ENCODE assay signal across 8 cellular contexts in genomic region chr7:128791968-128792319, GRCh38. TPM values are rescaled to one million over a fixed set of nuclear protein-coding genes. Genes with fewer than 3 reads are reported as not detected.
DNase-seq lines count a peak whose midpoint lies in the region; ATAC-seq and TF ChIP-seq lines count a peak whose summit lies in the region.

Gene CCDC136, plus strand, starts transcription at chr7:128791968. Its CDS starts 444 bp downstream, at chr7:128792412.

- H3K18ac ChIP-seq in neuronal stem cell (ENCODE audit: low read length), result peak within 1 kb of the TSS; percentile 99

- H3K27me3 ChIP-seq in PC-3 (ENCODE audit: low read length) (no peaks in the 10 kb centered on the region), neuronal stem cell (ENCODE audit: control insufficient read depth in 3 of 3, insufficient read depth in 3 of 3, low read depth in 1 of 3, low read length in 3 of 3) (peaks cover 0 to 2% (median 0%) of the 10 kb centered on the region in 3 experiments)

- peak within 1 kb of the TSS; percentile 97 for H3K14ac ChIP-seq in neuronal stem cell (ENCODE audit: low read length)

- ATAC-seq in PC-3 (peak; percentile 33), HG03432 (IDR thresholded peaks at IDR 0.05; ENCODE audit: unreplicated experiment) (no peak), HG02981 (IDR thresholded peaks at IDR 0.05; ENCODE audit: unreplicated experiment) (no peak)

- peak within 1 kb of the TSS; percentile 56 for H2AK5ac ChIP-seq in neuronal stem cell (ENCODE audit: low read depth, low read length)

- no peaks in the 10 kb centered on the region for H3F3A ChIP-seq in PC-3 (ENCODE audit: low read length, unreplicated experiment)

- peak within 1 kb of the TSS; percentile 99 for H2BK120ac ChIP-seq in neuronal stem cell (ENCODE audit: low read depth, low read length)

- intact Hi-C loops in PC-3 (cut with micrococcal nuclease), result loop anchor here (5.0 kb wide), 1 partner anchor 90 kb away; no protein-coding TSS in a partner anchor

- H4K8ac ChIP-seq in neuronal stem cell (ENCODE audit: low read depth, low read length), result no peak within 1 kb of the TSS

- H3K9me3 ChIP-seq in PC-3 (ENCODE audit: low read length), result no peaks in the 10 kb centered on the region
- peaks cover 0 to 2% of the 10 kb centered on the region in 2 donors for H3K9me3 ChIP-seq in neuronal stem cell (replicated peaks in 1 of 2; ENCODE audit: control insufficient read depth in 2 of 2, insufficient read depth in 1 of 2, low read depth in 1 of 2, low read length in 2 of 2)

- H4K91ac ChIP-seq in neuronal stem cell (ENCODE audit: low read depth, low read length, poor library complexity), result no peak within 1 kb of the TSS

- no CpG with 5 or more reads among the region's 9 CpGs for WGBS in neuronal stem cell (ENCODE audit: extremely low coverage in 2 of 2, insufficient read length in 2 of 2, insufficient replicate concordance in 1 of 2), 2 donors

- H3K36me3 ChIP-seq in PC-3 (ENCODE audit: low read depth, low read length) (no peaks in the 10 kb centered on the region), neuronal stem cell (replicated peaks in 1 of 2; ENCODE audit: control insufficient read depth in 2 of 2, insufficient read depth in 2 of 2, low read length in 2 of 2) (peaks cover 12 to 22% of the 10 kb centered on the region in 2 donors)

- peak within 1 kb of the TSS; percentile 93 for H3K23ac ChIP-seq in neuronal stem cell (ENCODE audit: low read depth, low read length, poor library complexity)

- peak within 1 kb of the TSS; percentile 97 for H2BK15ac ChIP-seq in neuronal stem cell (ENCODE audit: low read length)

- peak within 1 kb of the TSS; percentile 66 for H3K4ac ChIP-seq in neuronal stem cell (ENCODE audit: low read length)

- peak within 1 kb of the TSS; percentile 89 for H3K4me3 ChIP-seq in PC-3 (ENCODE audit: low read length)
- peak within 1 kb of the TSS; percentile 56 for H3K4me3 ChIP-seq in epithelial cell of esophagus (ENCODE audit: low read length)
- H3K4me3 ChIP-seq in neuronal stem cell (ENCODE audit: low read length in 2 of 2), result peak within 1 kb of the TSS; percentile 90 to 92

- DNase-seq in EL (peak; percentile 41), PC-3 (no peak), epithelial cell of esophagus (ENCODE audit: low read depth) (peak; percentile 20), neuronal stem cell (ENCODE audit: low spot score) (no peak), SK-N-DZ (ENCODE audit: low spot score) (no peak)
- DNase-seq in stimulated activated naive CD4-positive, alpha-beta T cell (lab: John Stamatoyannopoulos, UW), result no peak

- peak within 1 kb of the TSS; percentile 84 for H2BK12ac ChIP-seq in neuronal stem cell (ENCODE audit: low read length)

- H4K20me1 ChIP-seq in PC-3 (ENCODE audit: low read length), result no peaks in the 10 kb centered on the region

- peak within 1 kb of the TSS; percentile 45; the same call in 1 of the 2 replicates for H3K9ac ChIP-seq in PC-3 (ENCODE audit: low read length)
- H3K9ac ChIP-seq in neuronal stem cell (ENCODE audit: low read depth, low read length, poor library complexity), result peak within 1 kb of the TSS; percentile 93

- CTCF ChIA-PET in PC-3 (lab: Charles Lee), result interaction anchor here (0.5 kb wide), 1 partner anchor 139 kb away, joined by 3 read pairs; no protein-coding TSS in a partner anchor

- peak within 1 kb of the TSS; percentile 100 for H2BK5ac ChIP-seq in neuronal stem cell (ENCODE audit: low read length)

- H3K4me1 ChIP-seq in PC-3 (ENCODE audit: insufficient read depth, low read length) (no peaks in the 10 kb centered on the region), neuronal stem cell (ENCODE audit: control insufficient read depth in 2 of 2, insufficient read depth in 1 of 2, low read depth in 1 of 2, low read length in 2 of 2) (peaks cover 10 to 19% of the 10 kb centered on the region in 2 donors)

- no TSS peak for BruUV-seq in PC-3 (replicated peaks; lab: Mats Ljungman, UMichigan)

- TF ChIP-seq CTCF in PC-3 (conservative IDR thresholded peaks at IDR 0.05; ENCODE audit: low read depth, low read length) (no peak), epithelial cell of esophagus (IDR thresholded peaks at IDR 0.05; ENCODE audit: insufficient read depth, low read depth, low read length, missing control alignments) (no peak)

- no peaks in the 10 kb centered on the region for H3K79me2 ChIP-seq in PC-3 (ENCODE audit: low read length)

- no peaks in the 10 kb centered on the region for H3K9me2 ChIP-seq in PC-3 (replicated peaks; ENCODE audit: low read length)

- H2AFZ ChIP-seq in PC-3 (ENCODE audit: low read length) (peak within 1 kb of the TSS; percentile 96), neuronal stem cell (ENCODE audit: low read length) (peak within 1 kb of the TSS; percentile 99)

- H3K27ac ChIP-seq in PC-3 (ENCODE audit: low read length), result no peak within 1 kb of the TSS
- H3K27ac ChIP-seq in neuronal stem cell (replicated peaks; ENCODE audit: low read length), result peak within 1 kb of the TSS; percentile 74

- H3K4me2 ChIP-seq in PC-3 (ENCODE audit: low read length) (peak within 1 kb of the TSS; percentile 99), neuronal stem cell (ENCODE audit: insufficient read depth, low read length, poor library complexity, severe bottlenecking) (peak within 1 kb of the TSS; percentile 92)

- POLR2A ChIA-PET in PC-3 (lab: Charles Lee; ENCODE audit: unreplicated experiment), result no interaction called here

- peaks cover 8% of the 10 kb centered on the region for H3K79me1 ChIP-seq in neuronal stem cell (ENCODE audit: low read depth, low read length)

RNA-seq across cellular contexts. Expression of gene CCDC136, which starts in this region (rescaled TPM):
- 9.8 and 10.5 TPM in 2 replicates for total RNA-seq in PC-3 (2014; rRNA removed)
- polyA plus RNA-seq in neuronal stem cell (2013, experiment 1 of 2), result 59.8 TPM
- polyA plus RNA-seq in neuronal stem cell (2013, experiment 2 of 2), result 63.1 TPM
- polyA plus RNA-seq in SK-N-DZ (2014; cell fraction: cytosol; rRNA removed), result 27.4 and 29.5 TPM in 2 replicates
- polyA plus RNA-seq in SK-N-DZ (2014; cell fraction: nucleus; rRNA removed), result 93.0 and 152 TPM in 2 replicates

Comparison
In these comparisons a context has a peak if more than half of its experiments do, and no peak if none do; other contexts are left out.
1. DNase-seq: peak in EL (single experiment) and epithelial cell of esophagus (single experiment); none in PC-3 (single experiment), neuronal stem cell (single experiment), stimulated activated naive CD4-positive, alpha-beta T cell (0 of 6) and SK-N-DZ (single experiment).
2. Peak in every context shown above with its lines, with median percentiles within 50 percentile points of each other: H3K4me3 ChIP-seq.